In the genomic region with DNA sequence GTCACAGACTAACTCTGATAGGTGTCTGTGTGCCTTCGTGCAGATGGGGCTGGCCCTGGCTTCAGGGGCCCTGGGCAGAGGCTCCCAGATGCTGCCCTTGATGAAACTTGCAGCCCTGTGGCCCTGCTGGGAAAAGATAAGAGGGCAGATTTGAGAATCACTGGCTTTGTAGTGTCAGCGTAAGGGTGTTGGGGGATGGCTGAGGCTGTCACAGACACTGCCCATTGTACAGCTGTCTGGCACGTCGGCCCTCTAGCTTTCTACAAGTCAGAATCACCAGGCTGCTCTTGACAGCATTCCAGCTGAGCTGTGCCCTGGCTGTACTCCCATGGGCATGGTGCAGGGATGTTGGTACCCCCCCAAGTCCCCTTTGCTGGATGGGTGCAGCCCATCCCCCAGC, we compare ENCODE assay signal across 19 cellular contexts.
DNase-seq lines count a peak whose midpoint lies in the region; ATAC-seq and TF ChIP-seq lines count a peak whose summit lies in the region.
"Had no signal": no experiment of that assay in that cellular context is flagged by ENCODE, and none has a peak within 500 bp of the region (broad histone marks: within the 10 kb centered on the region; RNA-seq: fewer than 3 reads in every experiment).

No MANE protein-coding gene starts in this region.

- H3K4me1 ChIP-seq in spleen: peaks cover 0 to 10% (median 0%) of the 10 kb centered on the region in 6 donors
- H3K4me1 ChIP-seq: psoas muscle had no signal

- 55 to 76% (median 73%) methylated on average over 4 of the region's 4 CpGs for WGBS in spleen, 5 donors

- intact Hi-C loops in head of caudate nucleus (cut with DNase I): loop anchor here (5.0 kb wide), 1 partner anchor 86 kb away; no protein-coding TSS in a partner anchor
- intact Hi-C loops in spleen (cut with DNase I; ENCODE audit: low total_unique reads): no loop called here

- H3K27me3 ChIP-seq in layer of hippocampus (ENCODE audit: control insufficient read depth, insufficient read depth, low read length) (no peaks in the 10 kb centered on the region), spleen (replicated peaks in 1 of 7) (peaks cover 0 to 55% (median 0%) of the 10 kb centered on the region in 7 donors)

- H3K4me3 ChIP-seq in spleen: no peak overlapping the region
- H3K4me3 ChIP-seq: esophagus squamous epithelium, psoas muscle had no signal

- ATAC-seq in SK-N-SH treated with all-trans-retinoic acid at 6 μM for 48 hours: peak; percentile 54; the same call in 1 of the 3 replicates
- ATAC-seq: activated CD4-positive, alpha-beta T cell treated with anti-CD3 and anti-CD28 coated beads for 36 hours; psoas muscle; stimulated activated naive B cell treated with anti-CD40 and anti-IgM and Interleukin-4, amounts not matched to agents 10 μg/mL and 1 μg/mL and 100 μg/mL, for 72 hours had no signal

- H3K27ac ChIP-seq in layer of hippocampus (ENCODE audit: low read depth, low read length): peak overlapping the region; percentile 94
- H3K27ac ChIP-seq in spleen: no peak overlapping the region
- H3K27ac ChIP-seq: esophagus squamous epithelium, psoas muscle had no signal

- H3K9me3 ChIP-seq in spleen: no peaks in the 10 kb centered on the region
- H3K9me3 ChIP-seq: esophagus squamous epithelium, psoas muscle had no signal

- DNase-seq in head of caudate nucleus: peak; percentile 40 to 95 (median 88)
- peak; percentile 43 for DNase-seq in spleen
- no peak for DNase-seq in islet precursor cell
- DNase-seq in activated CD8-positive, alpha-beta memory T cell treated with anti-CD3 and anti-CD28 coated beads, Interleukin-2, amount 50 U/mL, for 48 hours: no peak
- no peak for DNase-seq in 8988T
- DNase-seq in T1000 (lab: John Stamatoyannopoulos, UW): no peak
- DNase-seq: activated CD4-positive, alpha-beta T cell treated with anti-CD3 and anti-CD28 coated beads for 36 hours; activated naive CD4-positive, alpha-beta T cell treated with anti-CD3 and anti-CD28 coated beads for 36 hours; activated T-cell treated with anti-CD3 and anti-CD28 coated beads, Interleukin-2, amount 50 U/mL, for 48 hours; DMS79 treated with DMSO at 0.1 percent for 48 hours; esophagus squamous epithelium; GOT3; NCI-H1694 treated with DMSO at 0.1 percent for 48 hours; NCI-H69; psoas muscle; small intestine; stimulated activated naive B cell treated with anti-CD40 and anti-IgM and Interleukin-4, amounts not matched to agents 10 μg/mL and 1 μg/mL and 100 μg/mL, for 72 hours had no signal

- TF ChIP-seq POLR2A in spleen (IDR thresholded peaks at IDR 0.05): no peak

- H3K36me3 ChIP-seq in spleen: no peaks in the 10 kb centered on the region
- H3K36me3 ChIP-seq: esophagus squamous epithelium had no signal

- no peak for TF ChIP-seq CTCF in spleen (IDR thresholded peaks at IDR 0.05 in 8 of 11, conservative IDR thresholded peaks at IDR 0.05 in 3 of 11)

TF ChIP-seq in SK-N-SH treated with all-trans-retinoic acid at 6 μM for 48 hours, 23 proteins besides CTCF, POLR2A, EP300 and RAD21:
- TF ChIP-seq, protein P1, sequence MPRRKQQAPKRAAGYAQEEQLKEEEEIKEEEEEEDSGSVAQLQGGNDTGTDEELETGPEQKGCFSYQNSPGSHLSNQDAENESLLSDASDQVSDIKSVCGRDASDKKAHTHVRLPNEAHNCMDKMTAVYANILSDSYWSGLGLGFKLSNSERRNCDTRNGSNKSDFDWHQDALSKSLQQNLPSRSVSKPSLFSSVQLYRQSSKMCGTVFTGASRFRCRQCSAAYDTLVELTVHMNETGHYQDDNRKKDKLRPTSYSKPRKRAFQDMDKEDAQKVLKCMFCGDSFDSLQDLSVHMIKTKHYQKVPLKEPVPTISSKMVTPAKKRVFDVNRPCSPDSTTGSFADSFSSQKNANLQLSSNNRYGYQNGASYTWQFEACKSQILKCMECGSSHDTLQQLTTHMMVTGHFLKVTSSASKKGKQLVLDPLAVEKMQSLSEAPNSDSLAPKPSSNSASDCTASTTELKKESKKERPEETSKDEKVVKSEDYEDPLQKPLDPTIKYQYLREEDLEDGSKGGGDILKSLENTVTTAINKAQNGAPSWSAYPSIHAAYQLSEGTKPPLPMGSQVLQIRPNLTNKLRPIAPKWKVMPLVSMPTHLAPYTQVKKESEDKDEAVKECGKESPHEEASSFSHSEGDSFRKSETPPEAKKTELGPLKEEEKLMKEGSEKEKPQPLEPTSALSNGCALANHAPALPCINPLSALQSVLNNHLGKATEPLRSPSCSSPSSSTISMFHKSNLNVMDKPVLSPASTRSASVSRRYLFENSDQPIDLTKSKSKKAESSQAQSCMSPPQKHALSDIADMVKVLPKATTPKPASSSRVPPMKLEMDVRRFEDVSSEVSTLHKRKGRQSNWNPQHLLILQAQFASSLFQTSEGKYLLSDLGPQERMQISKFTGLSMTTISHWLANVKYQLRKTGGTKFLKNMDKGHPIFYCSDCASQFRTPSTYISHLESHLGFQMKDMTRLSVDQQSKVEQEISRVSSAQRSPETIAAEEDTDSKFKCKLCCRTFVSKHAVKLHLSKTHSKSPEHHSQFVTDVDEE (CRISPR knock-in tag; IDR thresholded peaks at IDR 0.05): no peak
- TF ChIP-seq SNAI2 (CRISPR knock-in tag; IDR thresholded peaks at IDR 0.05): no peak
- no peak for TF ChIP-seq BACH2 (CRISPR knock-in tag; IDR thresholded peaks at IDR 0.05; ENCODE audit: borderline replicate concordance)
- TF ChIP-seq, protein P2, sequence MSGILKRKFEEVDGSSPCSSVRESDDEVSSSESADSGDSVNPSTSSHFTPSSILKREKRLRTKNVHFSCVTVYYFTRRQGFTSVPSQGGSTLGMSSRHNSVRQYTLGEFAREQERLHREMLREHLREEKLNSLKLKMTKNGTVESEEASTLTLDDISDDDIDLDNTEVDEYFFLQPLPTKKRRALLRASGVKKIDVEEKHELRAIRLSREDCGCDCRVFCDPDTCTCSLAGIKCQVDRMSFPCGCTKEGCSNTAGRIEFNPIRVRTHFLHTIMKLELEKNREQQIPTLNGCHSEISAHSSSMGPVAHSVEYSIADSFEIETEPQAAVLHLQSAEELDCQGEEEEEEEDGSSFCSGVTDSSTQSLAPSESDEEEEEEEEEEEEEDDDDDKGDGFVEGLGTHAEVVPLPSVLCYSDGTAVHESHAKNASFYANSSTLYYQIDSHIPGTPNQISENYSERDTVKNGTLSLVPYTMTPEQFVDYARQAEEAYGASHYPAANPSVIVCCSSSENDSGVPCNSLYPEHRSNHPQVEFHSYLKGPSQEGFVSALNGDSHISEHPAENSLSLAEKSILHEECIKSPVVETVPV (CRISPR knock-in tag; IDR thresholded peaks at IDR 0.05): no peak
- TF ChIP-seq, protein P3, sequence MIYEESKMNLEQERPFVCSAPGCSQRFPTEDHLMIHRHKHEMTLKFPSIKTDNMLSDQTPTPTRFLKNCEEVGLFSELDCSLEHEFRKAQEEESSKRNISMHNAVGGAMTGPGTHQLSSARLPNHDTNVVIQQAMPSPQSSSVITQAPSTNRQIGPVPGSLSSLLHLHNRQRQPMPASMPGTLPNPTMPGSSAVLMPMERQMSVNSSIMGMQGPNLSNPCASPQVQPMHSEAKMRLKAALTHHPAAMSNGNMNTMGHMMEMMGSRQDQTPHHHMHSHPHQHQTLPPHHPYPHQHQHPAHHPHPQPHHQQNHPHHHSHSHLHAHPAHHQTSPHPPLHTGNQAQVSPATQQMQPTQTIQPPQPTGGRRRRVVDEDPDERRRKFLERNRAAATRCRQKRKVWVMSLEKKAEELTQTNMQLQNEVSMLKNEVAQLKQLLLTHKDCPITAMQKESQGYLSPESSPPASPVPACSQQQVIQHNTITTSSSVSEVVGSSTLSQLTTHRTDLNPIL (CRISPR knock-in tag; IDR thresholded peaks at IDR 0.05; ENCODE audit: low read depth): no peak
- no peak for TF ChIP-seq ZNF565 (CRISPR knock-in tag; conservative IDR thresholded peaks at IDR 0.05; ENCODE audit: low read depth)
- TF ChIP-seq OSR1 (CRISPR knock-in tag; IDR thresholded peaks at IDR 0.05): no peak
- TF ChIP-seq PPARA (CRISPR knock-in tag; IDR thresholded peaks at IDR 0.05; ENCODE audit: borderline replicate concordance): no peak
- TF ChIP-seq RARB (CRISPR knock-in tag; IDR thresholded peaks at IDR 0.05): no peak
- TF ChIP-seq ISL1 (CRISPR knock-in tag; IDR thresholded peaks at IDR 0.05): no peak
- no peak for TF ChIP-seq TOX (CRISPR knock-in tag; IDR thresholded peaks at IDR 0.05; ENCODE audit: borderline replicate concordance)

Comparison
In these comparisons a context has a peak if more than half of its experiments do, and no peak if none do; other contexts are left out.
1. DNase-seq: peak in head of caudate nucleus (42 of 42) and spleen (single experiment); none in islet precursor cell (single experiment), activated CD8-positive, alpha-beta memory T cell treated with anti-CD3 and anti-CD28 coated beads, Interleukin-2, amount 50 U/mL, for 48 hours (single experiment), 8988T (single experiment) and T1000 (single experiment).